In genomic region chr9:91416086-91416712, GRCh38 we compare ENCODE assay signal across 14 cellular contexts. TPM values are rescaled to one million over a fixed set of nuclear protein-coding genes. Genes with fewer than 3 reads are reported as not detected.
DNase-seq lines count a peak whose midpoint lies in the region; ATAC-seq and TF ChIP-seq lines count a peak whose summit lies in the region.
"Had no signal": no experiment of that assay in that cellular context is flagged by ENCODE, and none has a peak within 500 bp of the region (broad histone marks: within the 10 kb centered on the region; RNA-seq: fewer than 3 reads in every experiment).

No MANE protein-coding gene starts in this region.

- H3K9me3 Mint-ChIP-seq in natural killer cell: no peaks in the 10 kb centered on the region
- H3K9me3 Mint-ChIP-seq: neural progenitor cell had no signal

- H3K9me2 ChIP-seq in Loucy (replicated peaks; ENCODE audit: low read depth, low read length): no peaks in the 10 kb centered on the region

- WGBS in mammary epithelial cell (ENCODE audit: low coverage, missing lambda C conversion rate): 46% methylated on average over 4 of the region's 4 CpGs

- dilution Hi-C loops in mammary epithelial cell (cut with HindIII; ENCODE audit: low sequenced_read_pairs): no loop called here

- H3K27me3 ChIP-seq in Loucy (ENCODE audit: insufficient read depth, low read length, poor library complexity, severe bottlenecking) (no peaks in the 10 kb centered on the region), mammary epithelial cell (ENCODE audit: insufficient read depth, low read length) (no peaks in the 10 kb centered on the region)
- H3K27me3 ChIP-seq: neural progenitor cell had no signal

- DNase-seq in EL: peak; percentile 67
- peak; percentile 76 for DNase-seq in mammary epithelial cell
- DNase-seq in natural killer cell: no peak
- DNase-seq in left cardiac atrium: no peak
- DNase-seq: activated CD4-positive, alpha-beta T cell treated with anti-CD3 and anti-CD28 coated beads, Interleukin-2, amount 50 U/mL, for 4 hours; DMS79; NCI-H1105 treated with DMSO at 0.1 percent for 48 hours; NCI-H524 treated with DMSO at 0.1 percent for 48 hours; stimulated activated naive CD4-positive, alpha-beta T cell had no signal

- H4K20me1 ChIP-seq in Loucy (ENCODE audit: insufficient read depth, low read length, poor library complexity, severe bottlenecking) (peaks cover 90% of the 10 kb centered on the region), mammary epithelial cell (ENCODE audit: insufficient read depth, low read length) (no peaks in the 10 kb centered on the region)

- peak overlapping the region; percentile 84 for H3K4me2 ChIP-seq in Loucy (ENCODE audit: low read depth, low read length, poor library complexity, severe bottlenecking)
- peak overlapping the region; percentile 44 for H3K4me2 ChIP-seq in mammary epithelial cell (ENCODE audit: insufficient read depth, low read depth, low read length)
- H3K4me2 ChIP-seq: neural progenitor cell had no signal

- intact Hi-C loops in mammary epithelial cell (cut with micrococcal nuclease) (no loop called here), natural killer cell (cut with micrococcal nuclease) (loop anchor here (5.0 kb wide), 2 partner anchors 39 to 614 kb away; partner anchors contain the start of gene SYK), left cardiac atrium (cut with DNase I) (no loop called here)

- H3K4me3 Mint-ChIP-seq in natural killer cell: peak overlapping the region; percentile 6
- H3K4me3 Mint-ChIP-seq: neural progenitor cell had no signal

- H3K27me3 Mint-ChIP-seq in natural killer cell (ENCODE audit: low read depth in 2 of 2): peaks cover 0 to 3% of the 10 kb centered on the region in 2 donors

- H3K27ac ChIP-seq in mammary epithelial cell (ENCODE audit: insufficient read depth, low read depth, low read length): no peak overlapping the region
- H3K27ac ChIP-seq: neural progenitor cell, SK-N-MC had no signal

- H3K4me3 ChIP-seq in Loucy (ENCODE audit: low read length, poor library complexity, severe bottlenecking) (peak overlapping the region; percentile 99), mammary epithelial cell (replicated peaks in 1 of 3; ENCODE audit: insufficient read depth in 1 of 3, low read depth in 2 of 3, low read length in 3 of 3) (no peak overlapping the region)
- H3K4me3 ChIP-seq: neural progenitor cell, SK-N-MC had no signal

- H3F3A ChIP-seq in Loucy (ENCODE audit: low read depth): no peaks in the 10 kb centered on the region

- peaks cover 55% of the 10 kb centered on the region for H3K4me1 ChIP-seq in Loucy (ENCODE audit: insufficient read depth, low read length, poor library complexity, severe bottlenecking)
- peaks cover 28% of the 10 kb centered on the region for H3K4me1 ChIP-seq in mammary epithelial cell (ENCODE audit: insufficient read depth, low read length)

- no peak overlapping the region for H2AFZ ChIP-seq in Loucy (ENCODE audit: low read length)
- H2AFZ ChIP-seq in mammary epithelial cell (ENCODE audit: low read depth, low read length): no peak overlapping the region
- H2AFZ ChIP-seq: neural progenitor cell had no signal

- H3K79me2 ChIP-seq in Loucy (ENCODE audit: insufficient read depth, low read length) (peaks cover 100% of the 10 kb centered on the region), mammary epithelial cell (ENCODE audit: insufficient read depth, low read length) (peaks cover 61% of the 10 kb centered on the region)

- H3K9me3 ChIP-seq in Loucy (ENCODE audit: insufficient read depth, low read depth, low read length): no peaks in the 10 kb centered on the region
- H3K9me3 ChIP-seq in mammary epithelial cell (replicated peaks; ENCODE audit: insufficient read depth, low read length): no peaks in the 10 kb centered on the region

- ATAC-seq in natural killer cell: no peak
- no peak for ATAC-seq in HG02981 (IDR thresholded peaks at IDR 0.05; ENCODE audit: unreplicated experiment)
- no peak for ATAC-seq in left cardiac atrium
- no peak for ATAC-seq in GM18909 (IDR thresholded peaks at IDR 0.05; ENCODE audit: poor library complexity, unreplicated experiment)

- H3K9ac ChIP-seq in Loucy (ENCODE audit: low read depth, low read length, poor library complexity, severe bottlenecking): no peak overlapping the region
- H3K9ac ChIP-seq in mammary epithelial cell (ENCODE audit: insufficient read depth, low read length): no peak overlapping the region
- H3K9ac ChIP-seq: neural progenitor cell had no signal

- peaks cover 53 to 76% of the 10 kb centered on the region in 2 donors for H3K4me1 Mint-ChIP-seq in natural killer cell

- H3K36me3 ChIP-seq in Loucy (ENCODE audit: insufficient read depth, low read length) (no peaks in the 10 kb centered on the region), mammary epithelial cell (ENCODE audit: insufficient read depth, low read length) (no peaks in the 10 kb centered on the region)
- H3K36me3 ChIP-seq: neural progenitor cell had no signal

- CTCF ChIA-PET in mammary epithelial cell (lab: Charles Lee; ENCODE audit: low non-redundant PET): no interaction called here

- TF ChIP-seq CTCF in Loucy (conservative IDR thresholded peaks at IDR 0.05; ENCODE audit: low read length) (no peak), mammary epithelial cell (conservative IDR thresholded peaks at IDR 0.05 in 1 of 2, IDR thresholded peaks at IDR 0.05 in 1 of 2; ENCODE audit: extremely low read depth in 1 of 2, insufficient read depth in 1 of 2, low read depth in 1 of 2, low read length in 2 of 2) (no peak), natural killer cell (IDR thresholded peaks at IDR 0.05) (no peak)

- in situ Hi-C loops in mammary epithelial cell (cut with MboI; ENCODE audit: low sequenced_read_pairs in 2 of 2): no loop called here

- no TSS peak for BruUV-seq in mammary epithelial cell (replicated peaks; lab: Mats Ljungman, UMichigan)

- H3K27ac Mint-ChIP-seq in natural killer cell: peak overlapping the region; percentile 35 to 88
- H3K27ac Mint-ChIP-seq: neural progenitor cell had no signal

- H3K36me3 Mint-ChIP-seq in natural killer cell: no peaks in the 10 kb centered on the region

RNA-seq across cellular contexts. Expression of gene NFIL3, which starts 7.4 kb away (rescaled TPM):
- 10 to 100 TPM; 12.3 to 18.0 TPM for total RNA-seq in mammary epithelial cell
- polyA plus RNA-seq in mammary epithelial cell: 5.9 TPM
- 10.1 TPM for polyA minus RNA-seq in mammary epithelial cell
- total RNA-seq in natural killer cell: 10 to 100 TPM; 94.6 to 98.0 (median 97.0) TPM
- total RNA-seq in left cardiac atrium: 10 to 100 TPM; 17.4 to 45.5 TPM

RNA-seq across cellular contexts. Expression of gene AUH, which starts 54.5 kb away (rescaled TPM):
- total RNA-seq in mammary epithelial cell (10 to 100 TPM; 10.9 to 11.5 TPM), natural killer cell (10 to 100 TPM; 26.7 to 36.6 (median 34.9) TPM), left cardiac atrium (10 to 100 TPM; 22.1 to 22.7 TPM)
- 3.4 TPM for polyA plus RNA-seq in mammary epithelial cell
- not detected for polyA minus RNA-seq in mammary epithelial cell

Comparison
In these comparisons a context has a peak if more than half of its experiments do, and no peak if none do; other contexts are left out.
1. DNase-seq: peak in EL (single experiment) and mammary epithelial cell (single experiment); none in natural killer cell (single experiment) and left cardiac atrium (single experiment).